1 cellular context compared by ENCODE assay signal in the genomic region with DNA sequence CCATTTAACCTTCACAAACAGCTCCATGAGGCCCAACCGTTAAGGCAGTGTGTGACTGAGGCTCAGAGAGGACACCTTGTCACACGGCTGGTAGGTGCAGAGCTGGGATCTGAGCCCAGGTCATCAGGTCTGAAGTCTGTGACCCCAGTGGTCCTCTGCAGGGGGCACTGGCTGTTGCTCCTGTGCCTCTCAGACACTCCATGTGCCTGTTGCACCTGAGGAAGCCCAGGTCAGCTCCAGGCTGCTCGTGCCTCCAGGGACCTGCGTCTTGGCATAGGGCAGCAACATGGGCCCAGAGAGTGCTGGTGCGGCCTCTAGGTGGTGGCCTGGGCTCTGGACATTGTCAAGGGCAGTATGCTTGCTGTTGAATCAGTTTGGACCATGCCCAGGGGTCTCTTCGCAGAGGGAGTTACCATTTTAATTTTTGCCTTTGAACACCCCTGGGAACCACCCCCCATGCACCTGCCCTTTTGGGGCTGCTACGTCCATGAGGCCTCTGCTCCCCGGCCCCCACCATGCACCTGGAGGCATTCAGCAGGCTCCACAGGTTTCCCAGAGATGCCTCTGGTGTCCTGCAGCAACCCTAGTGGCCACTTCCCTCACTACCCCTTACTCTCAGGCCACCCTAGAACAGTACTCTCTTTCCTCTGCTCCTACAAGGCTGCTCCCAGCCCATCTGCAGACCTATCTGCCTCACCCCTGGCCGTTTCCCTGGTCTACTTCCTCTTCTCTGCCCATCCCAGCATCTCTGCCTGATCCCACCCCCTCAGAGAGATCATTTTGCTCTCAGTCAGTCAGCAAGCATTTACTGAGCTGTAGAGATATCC.
TF ChIP-seq lines count a peak whose summit lies in the region.

No MANE protein-coding gene starts in this region.

TF ChIP-seq in endothelial cell of umbilical vein, 7 proteins besides CTCF, POLR2A, EP300 and RAD21 (continued from another document):
- TF ChIP-seq, protein P1, sequence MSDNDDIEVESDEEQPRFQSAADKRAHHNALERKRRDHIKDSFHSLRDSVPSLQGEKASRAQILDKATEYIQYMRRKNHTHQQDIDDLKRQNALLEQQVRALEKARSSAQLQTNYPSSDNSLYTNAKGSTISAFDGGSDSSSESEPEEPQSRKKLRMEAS (IDR thresholded peaks at IDR 0.05; ENCODE audit: insufficient read depth, insufficient read length), result no peak
- TF ChIP-seq POLR2AphosphoS5 (IDR thresholded peaks at IDR 0.05; ENCODE audit: insufficient read depth, low read depth, low read length), result no peak
- TF ChIP-seq GATA2 (IDR thresholded peaks at IDR 0.05; ENCODE audit: insufficient read depth, insufficient read length, low read depth, low read length), result no peak
- no peak for TF ChIP-seq JUN (IDR thresholded peaks at IDR 0.05; ENCODE audit: borderline replicate concordance, insufficient read depth, insufficient read length, low read depth)
TF ChIP-seq in endothelial cell of umbilical vein: peak in this region for 0.
